Comparison of ENCODE assay signal across 28 cellular contexts in the genomic region with DNA sequence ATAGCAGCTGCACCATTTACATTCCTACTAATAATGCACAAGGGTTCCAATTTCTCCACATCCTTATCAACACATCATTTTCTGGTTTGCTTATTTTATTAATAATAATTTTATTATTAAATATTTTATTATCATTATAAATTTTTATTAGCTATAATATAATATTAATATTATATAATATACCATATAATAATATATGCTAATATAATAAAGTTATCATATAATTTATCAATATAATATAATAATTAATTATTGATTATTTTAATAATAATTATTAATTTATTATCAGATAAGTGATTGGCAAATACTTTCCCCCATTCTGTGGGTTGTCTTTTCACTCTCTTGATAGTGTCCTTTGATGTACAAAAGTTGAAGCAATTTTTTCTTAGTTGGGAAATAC. TPM values are rescaled to one million over a fixed set of nuclear protein-coding genes. Genes with fewer than 3 reads are reported as not detected.
"Had no signal": no experiment of that assay in that cellular context is flagged by ENCODE, and none has a peak within 500 bp of the region (broad histone marks: within the 10 kb centered on the region; RNA-seq: fewer than 3 reads in every experiment).

No MANE protein-coding gene starts in this region.

- H3K9ac ChIP-seq: SK-N-SH had no signal

- H3K9me3 ChIP-seq: SJCRH30, SK-N-SH had no signal

- FAIRE-seq: astrocyte had no signal

- H3K36me3 ChIP-seq: cardiac muscle cell, SJCRH30, WERI-Rb-1 had no signal

- H3K4me3 ChIP-seq: cardiac muscle cell, SJCRH30 had no signal

- H3K27me3 ChIP-seq: cardiac muscle cell, SJCRH30 had no signal

- H3K27ac ChIP-seq: cardiac muscle cell, RWPE1, SJCRH30, WERI-Rb-1 had no signal

- H3K4me1 ChIP-seq: SJCRH30 had no signal

- ATAC-seq: activated CD4-positive, CD25-positive, alpha-beta regulatory T cell treated with anti-CD3 and anti-CD28 coated beads, Interleukin-2, amount 50 U/mL, for 24 hours; activated CD8-positive, alpha-beta memory T cell treated with anti-CD3 and anti-CD28 coated beads, Interleukin-2, amount 10 ng/mL, durations not matched to agents 7 days and 5 days; activated naive CD8-positive, alpha-beta T cell treated with anti-CD3 and anti-CD28 coated beads, Interleukin-2, amount 50 U/mL, for 24 hours had no signal

- DNase-seq: activated CD4-positive, alpha-beta T cell treated with anti-CD3 and anti-CD28 coated beads for 4 hours; activated CD4-positive, alpha-beta T cell treated with anti-CD3 and anti-CD28 coated beads, Interleukin-2, amount 50 U/mL, for 4 hours; activated CD8-positive, alpha-beta memory T cell treated with anti-CD3 and anti-CD28 coated beads, Interleukin-2, amount 10 ng/mL, durations not matched to agents 7 days and 5 days; activated effector memory CD4-positive, alpha-beta T cell treated with Interleukin-2 at 50 U/mL for 16 hours; activated naive CD4-positive, alpha-beta T cell treated with Interleukin-2 at 50 U/mL for 16 hours; activated naive CD8-positive, alpha-beta T cell treated with anti-CD3 and anti-CD28 coated beads, Interleukin-2, amount 50 U/mL, for 24 hours; activated T-cell treated with anti-CD3 and anti-CD28 coated beads, Interleukin-2, amount 50 U/mL, for 24 hours; amniotic stem cell; Kasumi-1; NCI-H1048; NCI-H146; NCI-H187 treated with DMSO at 0.1 percent for 48 hours; NCI-H2081 treated with DMSO at 0.1 percent for 48 hours; NCI-H446; NCI-H524; Right ventricle myocardium superior; SJCRH30; SK-N-SH; T-helper 1 cell; WERI-Rb-1 had no signal

- H3K4me2 ChIP-seq: SK-N-SH had no signal

RNA-seq across cellular contexts. Expression of gene OR2AT4, which starts 27.7 kb away (rescaled TPM):
- total RNA-seq: activated CD8-positive, alpha-beta memory T cell treated with anti-CD3 and anti-CD28 coated beads, Interleukin-2, amount 10 ng/mL, durations not matched to agents 7 days and 5 days; activated naive CD4-positive, alpha-beta T cell treated with anti-CD3 and anti-CD28 coated beads, Interleukin-2, amount 50 U/mL, for 72 hours; activated T-helper 1 cell treated with anti-CD3 and anti-CD28 coated beads, Interleukin-12 subunit alpha, Interleukin-12 subunit beta, Interleukin-2, Interleukin-4 antibody, amounts not matched to agents 30 ng/mL and 10 ng/mL and 1 ng/mL, durations not matched to agents 14 hours and 24 hours and 36 hours; astrocyte; cardiac muscle cell; OCI-LY7; Right ventricle myocardium superior; SJCRH30; T-helper 2 cell treated with Interferon-gamma antibody and Interleukin-4, amounts not matched to agents 100 ng/mL and 5 ng/mL, for 36 hours had no signal
- polyA plus RNA-seq: cardiac muscle cell, SK-N-SH had no signal
